8 cellular contexts compared by ENCODE assay signal in the genomic region with DNA sequence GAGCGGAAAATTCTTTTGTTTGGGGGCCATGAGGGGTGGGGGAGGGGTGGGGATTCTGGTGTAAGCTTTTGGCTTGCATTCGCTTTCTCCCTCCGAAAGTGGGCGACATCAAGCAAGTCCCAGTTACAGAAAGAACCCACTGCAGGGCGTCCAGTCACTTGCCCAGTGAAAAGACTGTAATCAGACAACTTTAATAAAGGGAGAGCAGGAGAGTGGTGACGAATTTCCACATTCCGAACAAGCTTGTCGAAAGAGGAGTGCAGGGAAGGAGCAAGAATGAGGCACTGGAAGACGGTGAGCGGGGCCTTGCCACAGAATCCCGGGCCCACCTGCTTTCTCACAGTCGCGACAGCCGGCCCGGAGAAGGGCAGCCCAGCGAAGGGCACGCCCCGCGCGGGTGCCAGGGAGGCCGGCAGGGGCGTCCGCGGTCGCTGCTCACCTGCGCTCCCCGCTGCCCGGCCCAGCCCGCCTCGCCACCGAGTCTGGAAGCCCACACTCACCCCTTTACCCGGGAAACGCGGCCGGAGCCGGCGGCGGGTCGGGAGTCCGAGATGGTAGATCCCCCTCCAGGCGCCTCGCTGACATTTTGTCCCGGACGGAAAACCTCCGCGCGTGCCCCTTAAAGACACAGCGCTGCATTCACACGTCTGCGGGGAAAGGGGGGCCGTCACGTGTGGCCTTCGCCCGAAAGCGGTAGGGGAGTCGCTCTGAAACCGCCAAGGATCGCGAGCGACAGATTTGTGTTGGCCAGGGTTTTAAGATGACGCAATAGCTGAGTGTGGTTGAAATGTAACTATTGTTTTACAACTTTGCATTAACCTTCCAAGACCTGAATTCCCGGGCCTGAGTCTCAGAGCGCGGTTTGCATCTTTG. TPM values are rescaled to one million over a fixed set of nuclear protein-coding genes. Genes with fewer than 3 reads are reported as not detected.
A peak's percentile ranks its signal among the peaks of the same experiment; 100 is the strongest.
DNase-seq lines count a peak whose midpoint lies in the region; ATAC-seq, FAIRE-seq and TF ChIP-seq lines count a peak whose summit lies in the region.

A gene with protein sequence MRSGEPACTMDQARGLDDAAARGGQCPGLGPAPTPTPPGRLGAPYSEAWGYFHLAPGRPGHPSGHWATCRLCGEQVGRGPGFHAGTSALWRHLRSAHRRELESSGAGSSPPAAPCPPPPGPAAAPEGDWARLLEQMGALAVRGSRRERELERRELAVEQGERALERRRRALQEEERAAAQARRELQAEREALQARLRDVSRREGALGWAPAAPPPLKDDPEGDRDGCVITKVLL (minus strand): TSS at position 675 of the 873 bp plus-strand sequence. CDS start 9,407 bp downstream, outside the sequence.

- TF ChIP-seq CTCF in kidney (IDR thresholded peaks at IDR 0.05; ENCODE audit: borderline replicate concordance, extremely low read depth, insufficient read depth) = no peak

- peak within 1 kb of the TSS; percentile 85 to 97 for H3K4me3 ChIP-seq in kidney (ENCODE audit: low read length in 2 of 2)

- H3K36me3 ChIP-seq in kidney (ENCODE audit: control insufficient read depth in 1 of 2, insufficient read depth in 2 of 2, low read length in 2 of 2) = peaks cover 3 to 4% of the 10 kb centered on the region in 2 donors

- peaks cover 7 to 10% of the 10 kb centered on the region in 2 donors for H3K4me1 ChIP-seq in kidney (ENCODE audit: control insufficient read depth in 1 of 2, insufficient read depth in 1 of 2, low read depth in 1 of 2, low read length in 2 of 2)

- peak within 1 kb of the TSS; percentile 96 for H3K27ac ChIP-seq in kidney (ENCODE audit: low read depth in 2 of 2, low read length in 2 of 2)

- intact Hi-C loops in kidney (cut with DNase I) = no loop called here

- DNase-seq in SIG-M5 treated with dmso at 0.1 percent for 504 hours (lab: John Stamatoyannopoulos, UW; ENCODE audit: unreplicated experiment) = peak; percentile 71
- no peak for DNase-seq in SIG-M5 (lab: John Stamatoyannopoulos, UW)
- peak; percentile 44 for DNase-seq in NCI-H226
- DNase-seq in activated CD4-positive, CD25-positive, alpha-beta regulatory T cell treated with anti-CD3 and anti-CD28 coated beads, Interleukin-2, amount 50 U/mL, for 72 hours = peak; percentile 36
- DNase-seq in cerebellum (ENCODE audit: low spot score) = peak; percentile 59
- peak; percentile 93 for DNase-seq in kidney
- DNase-seq in stimulated activated CD4-positive, alpha-beta T cell treated with anti-CD3 and anti-CD28 coated beads, Interleukin-12 subunit alpha, Interleukin-12 subunit beta, amount 100 ng/mL, for 48 hours (ENCODE audit: low read depth in 2 of 3, low spot score in 1 of 3) = peak; percentile 6 to 23 (median 18)

- FAIRE-seq in kidney (lab: Jason Lieb, UNC) = no peak

- peak; percentile 48 for ATAC-seq in HG03064 (IDR thresholded peaks at IDR 0.05; ENCODE audit: low read depth, unreplicated experiment)

- H3K9me3 ChIP-seq in kidney (ENCODE audit: control insufficient read depth in 1 of 2, low read length in 2 of 2) = no peaks in the 10 kb centered on the region

- H3K9ac ChIP-seq in kidney (ENCODE audit: low read length in 2 of 2) = peak within 1 kb of the TSS; percentile 95 to 96

RNA-seq across cellular contexts. Expression of the gene that starts here (rescaled TPM):
- total RNA-seq in cerebellum (3.7 TPM), kidney (20.7 TPM)
- 8.9 TPM for polyA plus RNA-seq in kidney (ENCODE audit: insufficient read depth, low read depth, low replicate concordance)
